Comparison of ENCODE assay signal across 11 cellular contexts in the genomic region with DNA sequence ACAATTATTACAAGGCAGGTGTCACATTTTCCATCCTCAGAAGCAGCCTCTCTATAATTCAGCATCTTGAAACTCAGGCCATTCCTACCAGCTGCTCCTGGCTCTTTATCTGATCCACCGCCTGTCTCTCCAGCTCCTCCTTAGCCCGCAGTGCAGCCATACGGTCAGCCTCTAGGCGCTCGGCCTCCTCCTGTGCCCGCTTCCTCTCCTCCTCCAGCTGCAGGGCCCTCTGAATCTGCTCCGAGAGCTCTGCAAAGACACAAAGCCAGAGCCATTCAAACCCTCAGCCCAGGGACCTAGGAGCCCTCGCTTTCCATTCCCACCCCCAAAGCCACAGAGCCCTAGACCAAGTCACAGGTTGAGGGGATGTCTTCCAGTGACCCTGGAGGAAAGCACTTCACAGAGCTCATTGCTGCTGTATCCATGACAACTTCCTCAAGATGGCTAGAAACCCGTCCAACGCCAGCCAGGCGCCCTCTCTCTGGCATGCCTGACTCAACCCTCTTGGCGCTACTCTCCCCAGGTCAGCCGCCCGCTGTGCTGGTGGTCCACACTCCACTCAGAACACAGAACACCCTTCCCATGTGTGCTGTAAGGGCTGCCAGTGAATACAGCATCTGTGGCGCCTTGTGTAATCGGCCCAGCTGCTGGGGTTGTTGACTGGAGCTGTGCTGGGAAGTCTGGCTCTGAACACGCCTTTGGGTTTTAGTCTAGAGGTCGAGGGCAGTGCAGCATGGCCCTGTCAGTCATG. TPM values are rescaled to one million over a fixed set of nuclear protein-coding genes. Genes with fewer than 3 reads are reported as not detected.
DNase-seq lines count a peak whose midpoint lies in the region; ATAC-seq and TF ChIP-seq lines count a peak whose summit lies in the region.
"Had no signal": no experiment of that assay in that cellular context is flagged by ENCODE, and none has a peak within 500 bp of the region (broad histone marks: within the 10 kb centered on the region; RNA-seq: fewer than 3 reads in every experiment).

No MANE protein-coding gene starts in this region.

- H3K27me3 ChIP-seq in left ventricle myocardium inferior (ENCODE audit: low read depth) = no peaks in the 10 kb centered on the region

- H3K27ac ChIP-seq in left ventricle myocardium inferior (replicated peaks) = peak overlapping the region; percentile 85
- H3K27ac ChIP-seq: VCaP had no signal

- H3K36me3 ChIP-seq in left ventricle myocardium inferior = peaks cover 94% of the 10 kb centered on the region

- H3K27me3 Mint-ChIP-seq in activated CD4-positive, alpha-beta T cell treated with anti-CD3 and anti-CD28 coated beads, Interleukin-2, amount 10 ng/mL, durations not matched to agents 24 days and 14 days = no peaks in the 10 kb centered on the region
- H3K27me3 Mint-ChIP-seq in activated CD4-positive, alpha-beta memory T cell treated with anti-CD3 and anti-CD28 coated beads, Interleukin-2, amount 10 ng/mL, durations not matched to agents 7 days and 5 days = no peaks in the 10 kb centered on the region
- no peaks in the 10 kb centered on the region for H3K27me3 Mint-ChIP-seq in stimulated activated memory B cell treated with anti-CD40 and anti-IgM and Interleukin-4, amounts not matched to agents 10 μg/mL and 1 μg/mL and 100 μg/mL, for 72 hours

- peaks cover 82% of the 10 kb centered on the region for H3K36me3 Mint-ChIP-seq in activated CD4-positive, alpha-beta T cell treated with anti-CD3 and anti-CD28 coated beads, Interleukin-2, amount 10 ng/mL, durations not matched to agents 24 days and 14 days (ENCODE audit: low read depth)
- peaks cover 93% of the 10 kb centered on the region for H3K36me3 Mint-ChIP-seq in activated CD4-positive, alpha-beta memory T cell treated with anti-CD3 and anti-CD28 coated beads, Interleukin-2, amount 10 ng/mL, durations not matched to agents 7 days and 5 days (ENCODE audit: low read depth)
- peaks cover 92% of the 10 kb centered on the region for H3K36me3 Mint-ChIP-seq in stimulated activated memory B cell treated with anti-CD40 and anti-IgM and Interleukin-4, amounts not matched to agents 10 μg/mL and 1 μg/mL and 100 μg/mL, for 72 hours

- POLR2A ChIA-PET in activated CD4-positive, alpha-beta memory T cell treated with anti-CD3 and anti-CD28 coated beads, Interleukin-2, amount 10 ng/mL, durations not matched to agents 7 days and 5 days (lab: Charles Lee) = interaction anchor here (1.1 kb wide), 1 partner anchor 9 kb away, joined by 3 read pairs; no protein-coding TSS in a partner anchor

- no peaks in the 10 kb centered on the region for H3K9me3 Mint-ChIP-seq in activated CD4-positive, alpha-beta T cell treated with anti-CD3 and anti-CD28 coated beads, Interleukin-2, amount 10 ng/mL, durations not matched to agents 24 days and 14 days
- no peaks in the 10 kb centered on the region for H3K9me3 Mint-ChIP-seq in activated CD4-positive, alpha-beta memory T cell treated with anti-CD3 and anti-CD28 coated beads, Interleukin-2, amount 10 ng/mL, durations not matched to agents 7 days and 5 days
- H3K9me3 Mint-ChIP-seq in stimulated activated memory B cell treated with anti-CD40 and anti-IgM and Interleukin-4, amounts not matched to agents 10 μg/mL and 1 μg/mL and 100 μg/mL, for 72 hours = no peaks in the 10 kb centered on the region

- H3K4me3 Mint-ChIP-seq in activated CD4-positive, alpha-beta T cell treated with anti-CD3 and anti-CD28 coated beads, Interleukin-2, amount 10 ng/mL, durations not matched to agents 24 days and 14 days = no peak overlapping the region
- no peak overlapping the region for H3K4me3 Mint-ChIP-seq in activated CD4-positive, alpha-beta memory T cell treated with anti-CD3 and anti-CD28 coated beads, Interleukin-2, amount 10 ng/mL, durations not matched to agents 7 days and 5 days
- H3K4me3 Mint-ChIP-seq in stimulated activated memory B cell treated with anti-CD40 and anti-IgM and Interleukin-4, amounts not matched to agents 10 μg/mL and 1 μg/mL and 100 μg/mL, for 72 hours = no peak overlapping the region

- no peak for DNase-seq in activated CD4-positive, alpha-beta T cell treated with anti-CD3 and anti-CD28 coated beads, Interleukin-2, amount 10 ng/mL, durations not matched to agents 24 days and 14 days
- DNase-seq in activated CD4-positive, alpha-beta T cell treated with anti-CD3 and anti-CD28 coated beads, Interleukin-2, amount 50 U/mL, for 4 hours = no peak
- no peak for DNase-seq in activated CD4-positive, alpha-beta memory T cell treated with anti-CD3 and anti-CD28 coated beads, Interleukin-2, amount 10 ng/mL, durations not matched to agents 7 days and 5 days
- DNase-seq in left ventricle myocardium inferior (peak; percentile 53), mucosa of gallbladder (ENCODE audit: low spot score) (no peak), ureter (ENCODE audit: low spot score) (no peak)
- DNase-seq: ACHN had no signal

- H3K4me1 ChIP-seq in left ventricle myocardium inferior = peaks cover 68% of the 10 kb centered on the region

- peak overlapping the region; percentile 77 for H3K27ac Mint-ChIP-seq in activated CD4-positive, alpha-beta T cell treated with anti-CD3 and anti-CD28 coated beads, Interleukin-2, amount 10 ng/mL, durations not matched to agents 24 days and 14 days
- peak overlapping the region; percentile 3 for H3K27ac Mint-ChIP-seq in activated CD4-positive, alpha-beta memory T cell treated with anti-CD3 and anti-CD28 coated beads, Interleukin-2, amount 10 ng/mL, durations not matched to agents 7 days and 5 days
- H3K27ac Mint-ChIP-seq in stimulated activated memory B cell treated with anti-CD40 and anti-IgM and Interleukin-4, amounts not matched to agents 10 μg/mL and 1 μg/mL and 100 μg/mL, for 72 hours = peak overlapping the region; percentile 48

- TF ChIP-seq CTCF in left ventricle myocardium inferior (IDR thresholded peaks at IDR 0.05; ENCODE audit: borderline replicate concordance) = no peak

- H3K9me3 ChIP-seq in left ventricle myocardium inferior (replicated peaks) = no peaks in the 10 kb centered on the region

- CTCF ChIA-PET in activated CD4-positive, alpha-beta memory T cell treated with anti-CD3 and anti-CD28 coated beads, Interleukin-2, amount 10 ng/mL, durations not matched to agents 7 days and 5 days (lab: Charles Lee) = interaction anchor here (2.8 kb wide), 1 partner anchor 203 kb away, joined by 7 read pairs; no protein-coding TSS in a partner anchor

- ATAC-seq in stimulated activated memory B cell treated with anti-CD40 and anti-IgM and Interleukin-4, amounts not matched to agents 10 μg/mL and 1 μg/mL and 100 μg/mL, for 72 hours = no peak
- no peak for ATAC-seq in GM19324 (IDR thresholded peaks at IDR 0.05; ENCODE audit: low FRiP score, unreplicated experiment)
- ATAC-seq: left colon had no signal

- H3K4me1 Mint-ChIP-seq in activated CD4-positive, alpha-beta T cell treated with anti-CD3 and anti-CD28 coated beads, Interleukin-2, amount 10 ng/mL, durations not matched to agents 24 days and 14 days = peaks cover 35% of the 10 kb centered on the region
- H3K4me1 Mint-ChIP-seq in activated CD4-positive, alpha-beta memory T cell treated with anti-CD3 and anti-CD28 coated beads, Interleukin-2, amount 10 ng/mL, durations not matched to agents 7 days and 5 days = peaks cover 42% of the 10 kb centered on the region
- peaks cover 20% of the 10 kb centered on the region for H3K4me1 Mint-ChIP-seq in stimulated activated memory B cell treated with anti-CD40 and anti-IgM and Interleukin-4, amounts not matched to agents 10 μg/mL and 1 μg/mL and 100 μg/mL, for 72 hours

- H3K4me3 ChIP-seq in left ventricle myocardium inferior = no peak overlapping the region

- intact Hi-C loops in activated CD4-positive, alpha-beta T cell treated with anti-CD3 and anti-CD28 coated beads, Interleukin-2, amount 10 ng/mL, durations not matched to agents 24 days and 14 days (cut with micrococcal nuclease) = loop anchor here (5.0 kb wide), 1 partner anchor 68 kb away; no protein-coding TSS in a partner anchor
- intact Hi-C loops in left ventricle myocardium inferior (cut with micrococcal nuclease) = no loop called here

RNA-seq across cellular contexts. Expression of a gene that starts 49.3 kb away (rescaled TPM):
- total RNA-seq in activated CD4-positive, alpha-beta T cell treated with anti-CD3 and anti-CD28 coated beads, Interleukin-2, amount 10 ng/mL, durations not matched to agents 24 days and 14 days = 204 and 215 TPM in 2 replicates
- total RNA-seq in activated CD4-positive, alpha-beta memory T cell treated with anti-CD3 and anti-CD28 coated beads, Interleukin-2, amount 10 ng/mL, durations not matched to agents 7 days and 5 days = 100 to 1,000 TPM; 225 to 228 TPM
- total RNA-seq in left ventricle myocardium inferior = 242 TPM
- total RNA-seq in mucosa of gallbladder = 297 TPM
- total RNA-seq in ureter = 314 TPM

Comparison
In these comparisons a context has a peak if more than half of its experiments do, and no peak if none do; other contexts are left out.
1. H3K27ac Mint-ChIP-seq: peak in every context shown above with its lines; median percentile 77 in activated CD4-positive, alpha-beta T cell treated with anti-CD3 and anti-CD28 coated beads, Interleukin-2, amount 10 ng/mL, durations not matched to agents 24 days and 14 days; 48 in stimulated activated memory B cell treated with anti-CD40 and anti-IgM and Interleukin-4, amounts not matched to agents 10 μg/mL and 1 μg/mL and 100 μg/mL, for 72 hours; 3 in activated CD4-positive, alpha-beta memory T cell treated with anti-CD3 and anti-CD28 coated beads, Interleukin-2, amount 10 ng/mL, durations not matched to agents 7 days and 5 days.